Comparison of ENCODE assay signal across 25 cellular contexts in the genomic region with DNA sequence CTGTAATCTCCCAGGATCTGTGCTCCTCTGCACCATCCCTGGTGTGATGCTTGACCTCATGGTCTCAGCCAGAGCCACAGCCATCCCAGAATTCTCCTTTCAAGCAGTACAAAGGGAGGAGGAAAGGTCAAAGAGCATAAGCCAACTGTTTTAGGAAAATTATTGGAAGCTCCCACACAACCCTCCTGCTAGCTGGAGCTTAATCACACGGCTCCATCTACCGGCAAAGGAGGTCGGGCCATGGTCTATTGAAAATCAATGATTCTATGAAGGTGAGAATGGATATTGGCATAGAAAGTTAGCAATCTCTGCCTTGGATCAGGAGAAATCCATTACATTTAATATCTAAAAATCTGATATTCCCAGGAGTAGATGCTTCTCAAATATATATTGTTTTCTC.
DNase-seq lines count a peak whose midpoint lies in the region; TF ChIP-seq lines count a peak whose summit lies in the region.
"Had no signal": no experiment of that assay in that cellular context is flagged by ENCODE, and none has a peak within 500 bp of the region (broad histone marks: within the 10 kb centered on the region; RNA-seq: fewer than 3 reads in every experiment).

No MANE protein-coding gene starts in this region.

- H3K27me3 Mint-ChIP-seq in brain, result no peaks in the 10 kb centered on the region
- H3K27me3 Mint-ChIP-seq: activated T-cell treated with anti-CD3 and anti-CD28 coated beads, Interleukin-2, amount 50 U/mL, for 24 hours; CD8-positive, alpha-beta memory T cell had no signal

- peaks cover 0 to 6% (median 0%) of the 10 kb centered on the region in 5 experiments for H3K9me3 Mint-ChIP-seq in brain

- peak overlapping the region in 1 of 5 experiments; percentile 77 for H3K27ac Mint-ChIP-seq in brain
- H3K27ac Mint-ChIP-seq: activated T-cell treated with anti-CD3 and anti-CD28 coated beads, Interleukin-2, amount 50 U/mL, for 24 hours; CD8-positive, alpha-beta memory T cell; GM23338; stimulated activated naive CD8-positive, alpha-beta T cell treated with anti-CD3 and anti-CD28 coated beads, Interleukin-15, Interleukin-2, amounts not matched to agents 100 ng/mL and 50 ng/mL, for 24 hours had no signal

- H3K27ac ChIP-seq in substantia nigra (ENCODE audit: low read depth, low read length, poor library complexity, severe bottlenecking), result peak overlapping the region; percentile 12
- H3K27ac ChIP-seq: heart left ventricle, pancreas, right lobe of liver, SJSA1, tibial nerve had no signal

- TF ChIP-seq CTCF in LNCaP clone FGC (IDR thresholded peaks at IDR 0.05; ENCODE audit: control insufficient read depth, extremely low read depth, insufficient read depth) (peak; percentile 61), brain (conservative IDR thresholded peaks at IDR 0.05) (peak; percentile 28 to 59)

- H3K36me3 Mint-ChIP-seq in brain, result no peaks in the 10 kb centered on the region
- H3K36me3 Mint-ChIP-seq: CD8-positive, alpha-beta memory T cell had no signal

- no peak overlapping the region for H3K4me3 ChIP-seq in LNCaP clone FGC (ENCODE audit: low read depth, low read length)
- H3K4me3 ChIP-seq: GM23338, heart left ventricle, K562, pancreas, right lobe of liver, SJSA1, tibial nerve had no signal

- peaks cover 83% of the 10 kb centered on the region for H3K4me1 Mint-ChIP-seq in brain
- H3K4me1 Mint-ChIP-seq: CD8-positive, alpha-beta memory T cell had no signal

- DNase-seq in LNCaP clone FGC (ENCODE audit: low read depth) (no peak), left kidney (ENCODE audit: low read depth, low spot score) (peak; percentile 29), substantia nigra (lab: John Stamatoyannopoulos, UW) (peak in 2 of 49 donors; percentile 33 to 40), DMS114 treated with DMSO at 0.1 percent for 48 hours (lab: John Stamatoyannopoulos, UW; ENCODE audit: unreplicated experiment) (no peak), globus pallidus (ENCODE audit: low spot score) (no peak)
- DNase-seq in stimulated activated CD4-positive, alpha-beta T cell treated with anti-CD3 and anti-CD28 coated beads, Interleukin-1b, Interleukin-23, amount 100 ng/mL, for 48 hours, result no peak
- DNase-seq: activated CD8-positive, alpha-beta memory T cell treated with anti-CD3 and anti-CD28 coated beads for 24 hours; activated T-cell treated with anti-CD3 and anti-CD28 coated beads, Interleukin-2, amount 50 U/mL, for 24 hours; CD8-positive, alpha-beta memory T cell; cortex of kidney; DMS79; GF-D8; heart left ventricle; left cardiac atrium; mesenchymal stem cell; NCI-H1436; pancreas; right lobe of liver; T-helper 1 cell had no signal

- no peak overlapping the region for H3K4me3 Mint-ChIP-seq in brain
- H3K4me3 Mint-ChIP-seq: activated T-cell treated with anti-CD3 and anti-CD28 coated beads, Interleukin-2, amount 50 U/mL, for 24 hours; CD8-positive, alpha-beta memory T cell; GM23338; stimulated activated naive CD8-positive, alpha-beta T cell treated with anti-CD3 and anti-CD28 coated beads, Interleukin-15, Interleukin-2, amounts not matched to agents 100 ng/mL and 50 ng/mL, for 24 hours had no signal
